20 cellular contexts compared by ENCODE assay signal in genomic region chr7:51236470-51237127, GRCh38.
"Had no signal": no experiment of that assay in that cellular context is flagged by ENCODE, and none has a peak within 500 bp of the region (broad histone marks: within the 10 kb centered on the region; RNA-seq: fewer than 3 reads in every experiment).

No MANE protein-coding gene starts in this region.

- H3K4me1 Mint-ChIP-seq: naive thymus-derived CD8-positive, alpha-beta T cell; stimulated activated memory B cell treated with anti-CD40 and anti-IgM and Interleukin-4, amounts not matched to agents 10 μg/mL and 1 μg/mL and 100 μg/mL, for 72 hours had no signal

- H3K36me3 ChIP-seq: esophagus squamous epithelium, ovary, right lobe of liver, spleen, stomach, upper lobe of left lung, vagina had no signal

- H3K9me3 Mint-ChIP-seq: dendritic cell treated with granulocyte-macrophage colony-stimulating factor and Interleukin-4, amounts not matched to agents 40 ng/mL and 50 ng/mL, for 4 days; effector memory CD8-positive, alpha-beta T cell; naive thymus-derived CD8-positive, alpha-beta T cell; stimulated activated memory B cell treated with anti-CD40 and anti-IgM and Interleukin-4, amounts not matched to agents 10 μg/mL and 1 μg/mL and 100 μg/mL, for 72 hours had no signal

- DNase-seq: effector memory CD8-positive, alpha-beta T cell; esophagus squamous epithelium; foreskin fibroblast; left colon; mesendoderm; mucosa of descending colon; naive thymus-derived CD8-positive, alpha-beta T cell; nucleus accumbens; ovary; right lobe of liver; spleen; stimulated activated CD4-positive, alpha-beta T cell treated with anti-CD3 and anti-CD28 coated beads, Interleukin-15, amount 100 ng/mL, for 24 hours; stimulated activated CD4-positive, alpha-beta T cell treated with anti-CD3 and anti-CD28 coated beads, Interleukin-1b, Interleukin-23, amount 100 ng/mL, for 48 hours; stimulated activated CD4-positive, alpha-beta T cell treated with anti-CD3 and anti-CD28 coated beads, Interleukin-4, amount 100 ng/mL, for 24 hours; stomach; upper lobe of left lung had no signal

- H3K4me1 ChIP-seq: esophagus squamous epithelium, spleen, vagina had no signal

- H3K4me3 ChIP-seq: esophagus squamous epithelium, mucosa of descending colon, ovary, right lobe of liver, spleen, stomach, upper lobe of left lung, vagina had no signal

- H3K4me3 Mint-ChIP-seq: dendritic cell treated with granulocyte-macrophage colony-stimulating factor and Interleukin-4, amounts not matched to agents 40 ng/mL and 50 ng/mL, for 4 days; effector memory CD8-positive, alpha-beta T cell; naive thymus-derived CD8-positive, alpha-beta T cell; stimulated activated memory B cell treated with anti-CD40 and anti-IgM and Interleukin-4, amounts not matched to agents 10 μg/mL and 1 μg/mL and 100 μg/mL, for 72 hours had no signal

- H3K27ac Mint-ChIP-seq: dendritic cell treated with granulocyte-macrophage colony-stimulating factor and Interleukin-4, amounts not matched to agents 40 ng/mL and 50 ng/mL, for 4 days; effector memory CD8-positive, alpha-beta T cell; progenitor cell of endocrine pancreas; stimulated activated memory B cell treated with anti-CD40 and anti-IgM and Interleukin-4, amounts not matched to agents 10 μg/mL and 1 μg/mL and 100 μg/mL, for 72 hours had no signal

- H3K36me3 Mint-ChIP-seq: naive thymus-derived CD8-positive, alpha-beta T cell; stimulated activated memory B cell treated with anti-CD40 and anti-IgM and Interleukin-4, amounts not matched to agents 10 μg/mL and 1 μg/mL and 100 μg/mL, for 72 hours had no signal

- H3K27me3 Mint-ChIP-seq: dendritic cell treated with granulocyte-macrophage colony-stimulating factor and Interleukin-4, amounts not matched to agents 40 ng/mL and 50 ng/mL, for 4 days; progenitor cell of endocrine pancreas; stimulated activated memory B cell treated with anti-CD40 and anti-IgM and Interleukin-4, amounts not matched to agents 10 μg/mL and 1 μg/mL and 100 μg/mL, for 72 hours had no signal

- H3K27me3 ChIP-seq: esophagus squamous epithelium, ovary, right lobe of liver, stomach, upper lobe of left lung, vagina had no signal

- H3K9me3 ChIP-seq: esophagus squamous epithelium, mucosa of descending colon, ovary, right lobe of liver, spleen, stomach, upper lobe of left lung, vagina had no signal

- H3K27ac ChIP-seq: esophagus squamous epithelium, ovary, right lobe of liver, spleen, stomach, upper lobe of left lung, vagina had no signal

- ATAC-seq: effector memory CD8-positive, alpha-beta T cell; left colon; mucosa of descending colon; naive thymus-derived CD8-positive, alpha-beta T cell; stimulated activated memory B cell treated with anti-CD40 and anti-IgM and Interleukin-4, amounts not matched to agents 10 μg/mL and 1 μg/mL and 100 μg/mL, for 72 hours had no signal
